In genomic region chr12:13000935-13001724, GRCh38 we compare ENCODE assay signal across 8 cellular contexts. TPM values are rescaled to one million over a fixed set of nuclear protein-coding genes. Genes with fewer than 3 reads are reported as not detected.
A peak's percentile ranks its signal among the peaks of the same experiment; 100 is the strongest.
DNase-seq lines count a peak whose midpoint lies in the region; ATAC-seq, FAIRE-seq and TF ChIP-seq lines count a peak whose summit lies in the region.

No MANE protein-coding gene starts in this region.

- H3K27me3 ChIP-seq in ectodermal cell (ENCODE audit: control insufficient read depth, insufficient read depth, low read length, poor library complexity, severe bottlenecking) (peaks cover 15% of the 10 kb centered on the region), HepG2 (ENCODE audit: control insufficient read depth in 1 of 2, insufficient read depth in 2 of 2, low read length in 2 of 2) (no peaks in the 10 kb centered on the region; a peak in 1 of 5 replicates)

- peaks cover 2% of the 10 kb centered on the region for H3K4me1 ChIP-seq in ectodermal cell (ENCODE audit: control insufficient read depth, insufficient read depth, low read length)
- peaks cover 32% of the 10 kb centered on the region for H3K4me1 ChIP-seq in HepG2 (ENCODE audit: insufficient read depth, low read length)

- WGBS in ectodermal cell, 2 experiments, result 1% methylated on average over 79 of the region's 79 CpGs
- 4% methylated on average over 12 of the region's 79 CpGs for WGBS in HepG2 (ENCODE audit: low lambda C conversion rate)

- TF ChIP-seq RAD21 in HepG2 (CRISPR knock-in tag; IDR thresholded peaks at IDR 0.05), result no peak

- BruUV-seq in HepG2 (replicated peaks; lab: Mats Ljungman, UMichigan), result no TSS peak

- peak overlapping the region; percentile 40 for H3K27ac ChIP-seq in ectodermal cell (ENCODE audit: insufficient read depth, low read depth, low read length, poor library complexity, severe bottlenecking)
- peak overlapping the region; percentile 45 for H3K27ac ChIP-seq in HepG2 (ENCODE audit: extremely low read length, insufficient read depth, low read length)

- no peak for TF ChIP-seq EP300 in HepG2 (IDR thresholded peaks at IDR 0.05; ENCODE audit: low read depth in 2 of 2, low read length in 2 of 2)
- TF ChIP-seq EP300 in HepG2 (CRISPR knock-in tag; IDR thresholded peaks at IDR 0.05; ENCODE audit: borderline replicate concordance), result no peak

- ATAC-seq in GM19023 (IDR thresholded peaks at IDR 0.05; ENCODE audit: unreplicated experiment) (peak; percentile 17), HepG2 (peak; percentile 58), GM21515 (IDR thresholded peaks at IDR 0.05; ENCODE audit: unreplicated experiment) (no peak)

- CTCF ChIA-PET in HepG2 (lab: Yijun Ruan, JAX; ENCODE audit: low intra/inter-chr PET ratio, low total read pairs), result interaction anchor here (1.2 kb wide), 1 partner anchor 85 kb away, joined by 5 read pairs; no protein-coding TSS in a partner anchor

- H3K9me3 ChIP-seq in ectodermal cell (ENCODE audit: control insufficient read depth, low read length), result no peaks in the 10 kb centered on the region
- H3K9me3 ChIP-seq in HepG2 (ENCODE audit: low read length), result no peaks in the 10 kb centered on the region

- FAIRE-seq in HepG2 (lab: Jason Lieb, UNC), result no peak

- H3K4me3 ChIP-seq in ectodermal cell (ENCODE audit: insufficient read depth, low read depth, low read length) (peak overlapping the region; percentile 63), HepG2 (replicated peaks in 1 of 3; ENCODE audit: insufficient read depth in 1 of 3, low read depth in 2 of 3, low read length in 3 of 3) (peak overlapping the region; percentile 66 to 84 (median 74))

- H4K20me1 ChIP-seq in HepG2 (ENCODE audit: insufficient read depth, low read length), result peaks cover 4% of the 10 kb centered on the region; the same call in 1 of the 2 replicates

- peak; percentile 44 for TF ChIP-seq CTCF in AG09319 (IDR thresholded peaks at IDR 0.05; ENCODE audit: low read depth, low read length)
- peak; percentile 47 for TF ChIP-seq CTCF in HepG2 (CRISPR knock-in tag; IDR thresholded peaks at IDR 0.05)

- no peak overlapping the region for H2AFZ ChIP-seq in HepG2 (ENCODE audit: low read length)

- POLR2A ChIA-PET in HepG2 (lab: Yijun Ruan, JAX), result no interaction called here

- intact Hi-C loops in HepG2 (cut with micrococcal nuclease; ENCODE audit: unreplicated experiment), result loop anchor here (2.0 to 5.0 kb wide), 2 partner anchors 78 to 101 kb away; partner anchors contain the start of gene GSG1

- DNase-seq in AG09319 (ENCODE audit: extremely low read depth, low read depth), result no peak
- DNase-seq in NCI-H1092 treated with DMSO at 0.1 percent for 48 hours (lab: John Stamatoyannopoulos, UW), result peak; percentile 50
- DNase-seq in activated CD4-positive, alpha-beta T cell treated with anti-CD3 and anti-CD28 coated beads, Interleukin-2, amount 50 U/mL, for 1 hour, result peak; percentile 26
- peak; percentile 23 for DNase-seq in HepG2 (ENCODE audit: low spot score)
- DNase-seq in stimulated activated CD4-positive, alpha-beta T cell treated with anti-CD3 and anti-CD28 coated beads, TNF-alpha, amount 100 ng/mL, for 1 hour (ENCODE audit: low read depth in 3 of 3, low spot score in 1 of 3), result peak in 2 of 3 donors; percentile 10 to 12

- TF ChIP-seq POLR2A in HepG2 (IDR thresholded peaks at IDR 0.05; ENCODE audit: insufficient read depth in 1 of 2, low read depth in 2 of 2, low read length in 2 of 2), result 0 out of 4 replicates have a peak, but pooled peaks of 1 of the 2 experiments have one; percentile 20

- in situ Hi-C loops in HepG2 (cut with HindIII; ENCODE audit: extremely low pct_ligation_motif_present, low pct_unique_long_range_greater_than_20kb), result no loop called here

- peak overlapping the region; percentile 58 for H3K9ac ChIP-seq in HepG2 (ENCODE audit: insufficient read depth, low read depth, low read length)

- H3K4me2 ChIP-seq in HepG2 (ENCODE audit: low read depth, low read length), result peak overlapping the region; percentile 96

- no peaks in the 10 kb centered on the region for H3K36me3 ChIP-seq in ectodermal cell (ENCODE audit: control insufficient read depth, insufficient read depth, low read length)
- no peaks in the 10 kb centered on the region for H3K36me3 ChIP-seq in HepG2 (replicated peaks in 1 of 2; ENCODE audit: control insufficient read depth in 1 of 2, insufficient read depth in 2 of 2, low read length in 2 of 2)

- peaks cover 3% of the 10 kb centered on the region for H3K79me2 ChIP-seq in HepG2 (ENCODE audit: insufficient read depth, low read length)

RNA-seq across cellular contexts. Expression of gene HEBP1, which starts 1.1 kb away (rescaled TPM):
- 49.5 TPM for polyA plus RNA-seq in ectodermal cell (2013, experiment 1 of 4)
- polyA plus RNA-seq in ectodermal cell (2013, experiment 2 of 4), result 45.9 TPM
- 43.7 TPM for polyA plus RNA-seq in ectodermal cell (2013, experiment 3 of 4)
- 43.9 TPM for polyA plus RNA-seq in ectodermal cell (2013, experiment 4 of 4)
- total RNA-seq in HepG2 (2016; rRNA removed; fragmentation: Illumina TruSeq; extraction: Trizol), result 7.8 and 19.0 TPM in 2 replicates
- total RNA-seq in HepG2 (2016; cell fraction: cytosol; rRNA removed; fragmentation: Illumina TruSeq; extraction: Trizol; ENCODE audit: low read depth), result 2.1 and 2.4 TPM in 2 replicates
- 6.6 and 16.8 TPM in 2 replicates for total RNA-seq in HepG2 (2016; cell fraction: insoluble cytoplasmic fraction; rRNA removed; fragmentation: Illumina TruSeq; extraction: Trizol)
- total RNA-seq in HepG2 (2016; cell fraction: membrane; rRNA removed; fragmentation: Illumina TruSeq; extraction: Trizol), result 9.1 and 9.3 TPM in 2 replicates
- 10.8 and 15.9 TPM in 2 replicates for total RNA-seq in HepG2 (2016; cell fraction: nucleus; rRNA removed; fragmentation: Illumina TruSeq; extraction: Trizol)
- polyA plus RNA-seq in HepG2 (2011; rRNA removed), result 9.4 and 11.0 TPM in 2 replicates
- polyA plus RNA-seq in HepG2 (2011; cell fraction: cytosol; rRNA removed), result 10.9 and 12.3 TPM in 2 replicates
- polyA plus RNA-seq in HepG2 (2011; cell fraction: nucleus; rRNA removed), result 5.4 and 6.6 TPM in 2 replicates
- 27.4 and 34.8 TPM in 2 replicates for polyA plus RNA-seq in HepG2 (2012)
- 14.7 and 15.9 TPM in 2 replicates for polyA plus RNA-seq in HepG2 (2016; cell fraction: cytosol; fragmentation: Illumina TruSeq; extraction: Trizol; ENCODE audit: low read depth)
- 48.5 and 53.2 TPM in 2 replicates for polyA plus RNA-seq in HepG2 (2016; cell fraction: insoluble cytoplasmic fraction; fragmentation: Illumina TruSeq; extraction: Trizol; ENCODE audit: low read depth)
- polyA plus RNA-seq in HepG2 (2016; cell fraction: membrane; fragmentation: Illumina TruSeq; extraction: Trizol; ENCODE audit: low read depth), result 23.9 TPM in 2 replicates
- polyA plus RNA-seq in HepG2 (2016; cell fraction: nucleus; fragmentation: Illumina TruSeq; extraction: Trizol; ENCODE audit: insufficient read depth, low read depth), result 33.3 and 37.3 TPM in 2 replicates
- 10.4 and 24.7 TPM in 2 replicates for polyA minus RNA-seq in HepG2 (2011; rRNA and poly(A)+ RNA removed; ENCODE audit: low replicate concordance)
- polyA minus RNA-seq in HepG2 (2011; cell fraction: cytosol; rRNA and poly(A)+ RNA removed), result 12.1 and 17.4 TPM in 2 replicates
- 6.2 and 7.6 TPM in 2 replicates for polyA minus RNA-seq in HepG2 (2011; cell fraction: nucleus; rRNA and poly(A)+ RNA removed)

RNA-seq across cellular contexts. Expression of gene FAM234B, which starts 43.1 kb away (rescaled TPM):
- polyA plus RNA-seq in ectodermal cell (2013, experiment 1 of 4), result 32.7 TPM
- polyA plus RNA-seq in ectodermal cell (2013, experiment 2 of 4), result 30.8 TPM
- 23.5 TPM for polyA plus RNA-seq in ectodermal cell (2013, experiment 3 of 4)
- polyA plus RNA-seq in ectodermal cell (2013, experiment 4 of 4), result 26.6 TPM
- total RNA-seq in HepG2 (2016; rRNA removed; fragmentation: Illumina TruSeq; extraction: Trizol), result 4.2 and 7.8 TPM in 2 replicates
- total RNA-seq in HepG2 (2016; cell fraction: cytosol; rRNA removed; fragmentation: Illumina TruSeq; extraction: Trizol; ENCODE audit: low read depth), result 0.81 and 1.1 TPM in 2 replicates
- total RNA-seq in HepG2 (2016; cell fraction: insoluble cytoplasmic fraction; rRNA removed; fragmentation: Illumina TruSeq; extraction: Trizol), result 4.7 and 7.7 TPM in 2 replicates
- total RNA-seq in HepG2 (2016; cell fraction: membrane; rRNA removed; fragmentation: Illumina TruSeq; extraction: Trizol), result 2.1 and 2.3 TPM in 2 replicates
- total RNA-seq in HepG2 (2016; cell fraction: nucleus; rRNA removed; fragmentation: Illumina TruSeq; extraction: Trizol), result 7.5 and 9.0 TPM in 2 replicates
- polyA plus RNA-seq in HepG2 (2011; rRNA removed), result 10.3 and 13.8 TPM in 2 replicates
- polyA plus RNA-seq in HepG2 (2011; cell fraction: cytosol; rRNA removed), result 8.2 and 8.5 TPM in 2 replicates
- polyA plus RNA-seq in HepG2 (2011; cell fraction: nucleus; rRNA removed), result 5.0 and 5.6 TPM in 2 replicates
- 6.4 and 6.6 TPM in 2 replicates for polyA plus RNA-seq in HepG2 (2012)
- 0.17 and 0.25 TPM in 2 replicates for polyA plus RNA-seq in HepG2 (2016; cell fraction: cytosol; fragmentation: Illumina TruSeq; extraction: Trizol; ENCODE audit: low read depth)
- polyA plus RNA-seq in HepG2 (2016; cell fraction: insoluble cytoplasmic fraction; fragmentation: Illumina TruSeq; extraction: Trizol; ENCODE audit: low read depth), result 1.9 and 2.1 TPM in 2 replicates
- 0.42 and 0.52 TPM in 2 replicates for polyA plus RNA-seq in HepG2 (2016; cell fraction: membrane; fragmentation: Illumina TruSeq; extraction: Trizol; ENCODE audit: low read depth)
- polyA plus RNA-seq in HepG2 (2016; cell fraction: nucleus; fragmentation: Illumina TruSeq; extraction: Trizol; ENCODE audit: insufficient read depth, low read depth), result 5.1 and 6.7 TPM in 2 replicates
- 17.2 and 40.0 TPM in 2 replicates for polyA minus RNA-seq in HepG2 (2011; rRNA and poly(A)+ RNA removed; ENCODE audit: low replicate concordance)
- polyA minus RNA-seq in HepG2 (2011; cell fraction: cytosol; rRNA and poly(A)+ RNA removed), result 14.2 and 15.6 TPM in 2 replicates
- polyA minus RNA-seq in HepG2 (2011; cell fraction: nucleus; rRNA and poly(A)+ RNA removed), result 15.6 and 20.3 TPM in 2 replicates

RNA-seq across cellular contexts. Expression of gene GPRC5D, which starts 49.2 kb away (rescaled TPM):
- polyA plus RNA-seq in ectodermal cell (2013, experiment 1 of 4), result not detected
- not detected for polyA plus RNA-seq in ectodermal cell (2013, experiment 2 of 4)
- polyA plus RNA-seq in ectodermal cell (2013, experiment 3 of 4), result not detected
- not detected for polyA plus RNA-seq in ectodermal cell (2013, experiment 4 of 4)
- not detected in 2 replicates for total RNA-seq in HepG2 (2016; rRNA removed; fragmentation: Illumina TruSeq; extraction: Trizol)
- total RNA-seq in HepG2 (2016; cell fraction: cytosol; rRNA removed; fragmentation: Illumina TruSeq; extraction: Trizol; ENCODE audit: low read depth), result not detected in 2 replicates
- total RNA-seq in HepG2 (2016; cell fraction: insoluble cytoplasmic fraction; rRNA removed; fragmentation: Illumina TruSeq; extraction: Trizol), result not detected in 2 replicates
- not detected in 2 replicates for total RNA-seq in HepG2 (2016; cell fraction: membrane; rRNA removed; fragmentation: Illumina TruSeq; extraction: Trizol)
- not detected in 2 replicates for total RNA-seq in HepG2 (2016; cell fraction: nucleus; rRNA removed; fragmentation: Illumina TruSeq; extraction: Trizol)
- polyA plus RNA-seq in HepG2 (2011; rRNA removed), result not detected in 2 replicates
- 0.12 TPM in 1 of 2 replicates, not detected in the other for polyA plus RNA-seq in HepG2 (2011; cell fraction: cytosol; rRNA removed)
- not detected in 2 replicates for polyA plus RNA-seq in HepG2 (2011; cell fraction: nucleus; rRNA removed)
- polyA plus RNA-seq in HepG2 (2012), result 0.31 and 0.55 TPM in 2 replicates
- not detected in 2 replicates for polyA plus RNA-seq in HepG2 (2016; cell fraction: cytosol; fragmentation: Illumina TruSeq; extraction: Trizol; ENCODE audit: low read depth)
- polyA plus RNA-seq in HepG2 (2016; cell fraction: insoluble cytoplasmic fraction; fragmentation: Illumina TruSeq; extraction: Trizol; ENCODE audit: low read depth), result not detected in 2 replicates
- polyA plus RNA-seq in HepG2 (2016; cell fraction: membrane; fragmentation: Illumina TruSeq; extraction: Trizol; ENCODE audit: low read depth), result not detected in 2 replicates
- not detected in 2 replicates for polyA plus RNA-seq in HepG2 (2016; cell fraction: nucleus; fragmentation: Illumina TruSeq; extraction: Trizol; ENCODE audit: insufficient read depth, low read depth)
- not detected in 2 replicates for polyA minus RNA-seq in HepG2 (2011; rRNA and poly(A)+ RNA removed; ENCODE audit: low replicate concordance)
- polyA minus RNA-seq in HepG2 (2011; cell fraction: cytosol; rRNA and poly(A)+ RNA removed), result not detected in 2 replicates
- not detected in 2 replicates for polyA minus RNA-seq in HepG2 (2011; cell fraction: nucleus; rRNA and poly(A)+ RNA removed)
